In genomic region chr10:13660545-13660920, GRCh38 we compare ENCODE assay signal across 10 cellular contexts.
DNase-seq lines count a peak whose midpoint lies in the region; ATAC-seq and TF ChIP-seq lines count a peak whose summit lies in the region.
"Had no signal": no experiment of that assay in that cellular context is flagged by ENCODE, and none has a peak within 500 bp of the region (broad histone marks: within the 10 kb centered on the region; RNA-seq: fewer than 3 reads in every experiment).

No MANE protein-coding gene starts in this region.

- H3K27ac ChIP-seq in right atrium auricular region: peak overlapping the region in 1 of 2 donors; percentile 59
- H3K27ac ChIP-seq: C4-2B, cardiac muscle cell had no signal

- no peak overlapping the region for H3K27ac Mint-ChIP-seq in stimulated activated naive CD8-positive, alpha-beta T cell treated with anti-CD3 and anti-CD28 coated beads, Interleukin-15, amount 100 ng/mL, for 72 hours

- H3K9me3 Mint-ChIP-seq in stimulated activated naive CD8-positive, alpha-beta T cell treated with anti-CD3 and anti-CD28 coated beads, Interleukin-15, amount 100 ng/mL, for 72 hours: no peaks in the 10 kb centered on the region

- H3K36me3 ChIP-seq in right atrium auricular region: peaks cover 55% of the 10 kb centered on the region
- H3K36me3 ChIP-seq: cardiac muscle cell had no signal

- no peak for DNase-seq in Right ventricle myocardium inferior (ENCODE audit: missing footprints)
- DNase-seq in right atrium auricular region (ENCODE audit: low spot score): no peak
- DNase-seq in astrocyte of the hippocampus (ENCODE audit: low read depth, low spot score): peak; percentile 30
- DNase-seq in hepatic stellate cell (ENCODE audit: low spot score): peak; percentile 17
- no peak for DNase-seq in NCI-H526 treated with DMSO at 0.1 percent for 48 hours (lab: John Stamatoyannopoulos, UW)
- DNase-seq in medulla oblongata (ENCODE audit: extremely low spot score): no peak
- DNase-seq in stimulated activated naive CD8-positive, alpha-beta T cell treated with anti-CD3 and anti-CD28 coated beads, Interleukin-15, amount 100 ng/mL, for 72 hours: no peak

- no peaks in the 10 kb centered on the region for H3K27me3 ChIP-seq in right atrium auricular region
- H3K27me3 ChIP-seq: cardiac muscle cell had no signal

- H3K27me3 Mint-ChIP-seq in stimulated activated naive CD8-positive, alpha-beta T cell treated with anti-CD3 and anti-CD28 coated beads, Interleukin-15, amount 100 ng/mL, for 72 hours: peaks cover 14% of the 10 kb centered on the region

- no peaks in the 10 kb centered on the region for H3K9me3 ChIP-seq in right atrium auricular region

- peak; percentile 9 for ATAC-seq in Right ventricle myocardium inferior
- ATAC-seq in GM18520 (IDR thresholded peaks at IDR 0.05; ENCODE audit: unreplicated experiment): no peak
- no peak for ATAC-seq in stimulated activated naive CD8-positive, alpha-beta T cell treated with anti-CD3 and anti-CD28 coated beads, Interleukin-15, amount 100 ng/mL, for 72 hours

- peaks cover 0 to 16% of the 10 kb centered on the region in 2 donors for H3K4me1 ChIP-seq in right atrium auricular region

- no peak overlapping the region for H3K4me3 Mint-ChIP-seq in stimulated activated naive CD8-positive, alpha-beta T cell treated with anti-CD3 and anti-CD28 coated beads, Interleukin-15, amount 100 ng/mL, for 72 hours

- intact Hi-C loops in Right ventricle myocardium inferior (cut with DNase I): loop anchor here (1.0 to 5.0 kb wide), 2 partner anchors 48 to 118 kb away; no protein-coding TSS in a partner anchor

- peaks cover 24% of the 10 kb centered on the region for H3K4me1 Mint-ChIP-seq in stimulated activated naive CD8-positive, alpha-beta T cell treated with anti-CD3 and anti-CD28 coated beads, Interleukin-15, amount 100 ng/mL, for 72 hours

- H3K4me3 ChIP-seq in right atrium auricular region: no peak overlapping the region
- H3K4me3 ChIP-seq: cardiac muscle cell had no signal

- no peak for TF ChIP-seq CTCF in right atrium auricular region (IDR thresholded peaks at IDR 0.05)

Comparison
In these comparisons a context has a peak if more than half of its experiments do, and no peak if none do; other contexts are left out.
1. DNase-seq: peak in astrocyte of the hippocampus (single experiment) and hepatic stellate cell (single experiment); none in Right ventricle myocardium inferior (single experiment), right atrium auricular region (single experiment), NCI-H526 treated with DMSO at 0.1 percent for 48 hours (single experiment), medulla oblongata (single experiment) and stimulated activated naive CD8-positive, alpha-beta T cell treated with anti-CD3 and anti-CD28 coated beads, Interleukin-15, amount 100 ng/mL, for 72 hours (0 of 2).